1 cellular context compared by ENCODE assay signal in the genomic region with DNA sequence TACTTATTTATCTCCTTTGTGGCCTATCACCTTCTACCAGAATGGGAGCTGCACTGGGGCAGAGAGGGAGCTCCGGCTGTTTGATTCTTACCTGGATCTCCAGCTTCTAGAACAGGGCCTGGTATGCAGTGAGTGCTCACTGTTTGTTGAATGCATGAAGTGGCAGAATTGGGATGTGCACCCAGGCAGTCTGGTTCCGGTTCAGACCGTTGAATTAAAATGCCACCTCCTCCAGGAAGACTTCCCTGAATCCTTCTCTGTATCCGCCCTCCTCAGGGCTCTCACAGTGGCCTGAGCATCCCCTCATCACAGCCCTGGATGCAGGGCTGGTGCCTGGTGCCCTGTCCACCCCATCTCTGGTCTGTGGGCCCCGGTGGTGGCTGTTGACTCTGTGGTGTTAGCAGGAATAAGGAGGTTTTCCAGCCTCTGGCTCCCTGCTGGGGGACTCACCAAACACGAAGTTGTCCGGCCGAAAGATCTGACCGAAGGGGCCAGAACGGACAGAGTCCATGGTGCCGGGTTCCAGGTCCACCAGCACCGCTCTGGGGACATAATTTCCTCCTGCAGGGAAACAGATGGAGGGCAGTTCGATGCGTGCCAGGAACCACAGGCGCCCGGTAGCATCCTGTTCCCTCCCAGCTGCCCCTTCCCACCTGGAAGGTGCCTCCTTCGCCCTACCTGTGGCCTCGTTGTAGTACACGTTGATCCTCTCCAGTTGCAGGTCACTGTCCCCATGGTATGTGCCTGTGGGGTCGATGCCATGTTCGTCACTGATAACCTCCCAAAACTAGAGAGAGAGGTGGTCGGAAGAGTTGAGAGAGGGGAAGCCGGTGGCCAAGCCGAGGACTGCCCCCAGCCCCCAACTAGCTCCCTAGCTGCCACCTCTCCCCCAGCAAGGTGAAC.
TF ChIP-seq lines count a peak whose summit lies in the region.

No MANE protein-coding gene starts in this region.

TF ChIP-seq in neural cell, 6 proteins besides CTCF, POLR2A, EP300 and RAD21 (continued from another document):
- TF ChIP-seq SMC3 (conservative IDR thresholded peaks at IDR 0.05; ENCODE audit: poor library complexity): no peak
